Comparison of ENCODE assay signal across 8 cellular contexts in genomic region chr17:2070241-2071023, GRCh38. TPM values are rescaled to one million over a fixed set of nuclear protein-coding genes. Genes with fewer than 3 reads are reported as not detected.
DNase-seq lines count a peak whose midpoint lies in the region; ATAC-seq and TF ChIP-seq lines count a peak whose summit lies in the region.

No MANE protein-coding gene starts in this region.

- 90 to 92% methylated on average over 9 to 13 of the region's 13 CpGs for WGBS in endodermal cell (ENCODE audit: insufficient coverage in 1 of 2, insufficient read length in 1 of 2), 2 experiments
- 88% methylated on average over 12 of the region's 13 CpGs for WGBS in mammary epithelial cell (ENCODE audit: low coverage, missing lambda C conversion rate)

- peak; percentile 92 for DNase-seq in endodermal cell
- DNase-seq in stimulated activated CD8-positive, alpha-beta memory T cell treated with anti-CD3 and anti-CD28 coated beads, Interleukin-4, amount 100 ng/mL, for 24 hours (ENCODE audit: low read depth), result peak; percentile 46
- DNase-seq in NK-92 (lab: John Stamatoyannopoulos, UW; ENCODE audit: unreplicated experiment), result no peak
- no peak for DNase-seq in chondrocyte (ENCODE audit: low spot score)
- no peak for DNase-seq in mammary epithelial cell

- in situ Hi-C loops in mammary epithelial cell (cut with MboI; ENCODE audit: low sequenced_read_pairs in 2 of 2), result no loop called here

- H3K9me3 Mint-ChIP-seq in endodermal cell (no peaks in the 10 kb centered on the region), chondrocyte (ENCODE audit: low read depth) (no peaks in the 10 kb centered on the region)

- H3K9ac ChIP-seq in endodermal cell (ENCODE audit: extremely low read depth, low read length, poor library complexity, severe bottlenecking) (no peak overlapping the region), mammary epithelial cell (ENCODE audit: insufficient read depth, low read length) (no peak overlapping the region)

- TF ChIP-seq POLR2A in GM18505 (IDR thresholded peaks at IDR 0.05; ENCODE audit: borderline replicate concordance, extremely low read depth, insufficient read depth, insufficient read length), result peak; percentile 41

- H3K27ac ChIP-seq in KOPT-K1 (ENCODE audit: low read depth, low read length, poor library complexity, severe bottlenecking), result peak overlapping the region; percentile 93
- no peak overlapping the region for H3K27ac ChIP-seq in endodermal cell (ENCODE audit: low read depth, low read length)
- no peak overlapping the region for H3K27ac ChIP-seq in mammary epithelial cell (ENCODE audit: insufficient read depth, low read depth, low read length)

- TF ChIP-seq CTCF in endodermal cell (conservative IDR thresholded peaks at IDR 0.05) (peak; percentile 57), chondrocyte (IDR thresholded peaks at IDR 0.05) (no peak), mammary epithelial cell (conservative IDR thresholded peaks at IDR 0.05 in 1 of 2, IDR thresholded peaks at IDR 0.05 in 1 of 2; ENCODE audit: extremely low read depth in 1 of 2, insufficient read depth in 1 of 2, low read depth in 1 of 2, low read length in 2 of 2) (no peak)

- H3K4me3 ChIP-seq in endodermal cell (ENCODE audit: low read length) (no peak overlapping the region), mammary epithelial cell (replicated peaks in 1 of 3; ENCODE audit: insufficient read depth in 1 of 3, low read depth in 2 of 3, low read length in 3 of 3) (no peak overlapping the region)

- H3K4me1 Mint-ChIP-seq in endodermal cell (no peaks in the 10 kb centered on the region), chondrocyte (ENCODE audit: low read depth) (peaks cover 61% of the 10 kb centered on the region)

- H3K36me3 ChIP-seq in KOPT-K1 (ENCODE audit: insufficient read depth, low read length), result peaks cover 54% of the 10 kb centered on the region
- peaks cover 79% of the 10 kb centered on the region for H3K36me3 ChIP-seq in endodermal cell (ENCODE audit: control insufficient read depth, insufficient read depth, low read length)
- H3K36me3 ChIP-seq in mammary epithelial cell (ENCODE audit: insufficient read depth, low read length), result no peaks in the 10 kb centered on the region

- H3K27me3 Mint-ChIP-seq in endodermal cell (ENCODE audit: insufficient read depth) (no peaks in the 10 kb centered on the region), chondrocyte (ENCODE audit: low read depth) (no peaks in the 10 kb centered on the region)

- no peaks in the 10 kb centered on the region for H4K20me1 ChIP-seq in mammary epithelial cell (ENCODE audit: insufficient read depth, low read length)

- no peak overlapping the region for H2AFZ ChIP-seq in mammary epithelial cell (ENCODE audit: low read depth, low read length)

- BruUV-seq in mammary epithelial cell (replicated peaks; lab: Mats Ljungman, UMichigan), result no TSS peak

- peak; percentile 71 for ATAC-seq in GM18505 (IDR thresholded peaks at IDR 0.05; ENCODE audit: unreplicated experiment)
- ATAC-seq in GM21723 (IDR thresholded peaks at IDR 0.05; ENCODE audit: unreplicated experiment), result peak; percentile 72

- peaks cover 45% of the 10 kb centered on the region for H3K36me3 Mint-ChIP-seq in endodermal cell (ENCODE audit: low read depth)
- peaks cover 8% of the 10 kb centered on the region for H3K36me3 Mint-ChIP-seq in chondrocyte (ENCODE audit: low read depth)

- no peaks in the 10 kb centered on the region for H3K79me2 ChIP-seq in mammary epithelial cell (ENCODE audit: insufficient read depth, low read length)

- H3K4me3 Mint-ChIP-seq in endodermal cell (no peak overlapping the region), chondrocyte (ENCODE audit: unreplicated experiment) (no peak overlapping the region)

- intact Hi-C loops in mammary epithelial cell (cut with micrococcal nuclease), result no loop called here

- dilution Hi-C loops in mammary epithelial cell (cut with HindIII; ENCODE audit: low sequenced_read_pairs), result no loop called here

- H3K27me3 ChIP-seq in endodermal cell (ENCODE audit: control insufficient read depth, insufficient read depth, low read length, poor library complexity, severe bottlenecking), result no peaks in the 10 kb centered on the region
- H3K27me3 ChIP-seq in mammary epithelial cell (ENCODE audit: insufficient read depth, low read length), result no peaks in the 10 kb centered on the region

- H3K9me3 ChIP-seq in KOPT-K1 (ENCODE audit: insufficient read depth, low read length, poor library complexity, severe bottlenecking) (no peaks in the 10 kb centered on the region), endodermal cell (ENCODE audit: control insufficient read depth, low read length) (no peaks in the 10 kb centered on the region), mammary epithelial cell (replicated peaks; ENCODE audit: insufficient read depth, low read length) (no peaks in the 10 kb centered on the region)

- H3K4me1 ChIP-seq in endodermal cell (ENCODE audit: control insufficient read depth, insufficient read depth, low read length) (peaks cover under 1% of the 10 kb centered on the region), mammary epithelial cell (ENCODE audit: insufficient read depth, low read length) (peaks cover 8% of the 10 kb centered on the region)

- CTCF ChIA-PET in mammary epithelial cell (lab: Charles Lee; ENCODE audit: low non-redundant PET), result no interaction called here

- no peak overlapping the region for H3K4me2 ChIP-seq in mammary epithelial cell (ENCODE audit: insufficient read depth, low read depth, low read length)

- H3K27ac Mint-ChIP-seq in endodermal cell (no peak overlapping the region), chondrocyte (ENCODE audit: unreplicated experiment) (no peak overlapping the region)

RNA-seq across cellular contexts. Expression of gene HIC1, which starts 15.5 kb away (rescaled TPM):
- total RNA-seq in endodermal cell (under 1 TPM; 0.13 to 0.57 TPM), chondrocyte (3.3 to 9.0 TPM (median 8.8 TPM) in 3 replicates), mammary epithelial cell (1 to 10 TPM in 1 of 2 donors, under 1 TPM in 1; 0.67 to 1.3 TPM)
- polyA plus RNA-seq in endodermal cell (2013, experiment 1 of 2), result 0.64 TPM
- 0.21 TPM for polyA plus RNA-seq in endodermal cell (2013, experiment 2 of 2)
- 0.20 TPM for polyA plus RNA-seq in mammary epithelial cell
- not detected for polyA minus RNA-seq in mammary epithelial cell

RNA-seq across cellular contexts. Expression of gene OVCA2, which starts 28.6 kb away (rescaled TPM):
- 10 to 100 TPM; 19.8 to 27.5 TPM for total RNA-seq in endodermal cell
- 24.3 TPM for polyA plus RNA-seq in endodermal cell (2013, experiment 1 of 2)
- 24.8 TPM for polyA plus RNA-seq in endodermal cell (2013, experiment 2 of 2)
- 26.6 to 30.2 TPM (median 30.1 TPM) in 3 replicates for total RNA-seq in chondrocyte
- 10 to 100 TPM; 44.1 to 65.7 TPM for total RNA-seq in mammary epithelial cell
- polyA plus RNA-seq in mammary epithelial cell, result 68.4 TPM
- 28.3 TPM for polyA minus RNA-seq in mammary epithelial cell

RNA-seq across cellular contexts. Expression of gene DPH1, which starts 40.5 kb away (rescaled TPM):
- total RNA-seq in endodermal cell (10 to 100 TPM; 31.1 to 48.3 TPM), chondrocyte (29.4 to 43.1 TPM (median 31.3 TPM) in 3 replicates), mammary epithelial cell (10 to 100 TPM; 29.0 to 36.2 TPM)
- polyA plus RNA-seq in endodermal cell (2013, experiment 1 of 2), result 34.4 TPM
- polyA plus RNA-seq in endodermal cell (2013, experiment 2 of 2), result 26.5 TPM
- polyA plus RNA-seq in mammary epithelial cell, result 27.4 TPM
- 64.4 TPM for polyA minus RNA-seq in mammary epithelial cell

RNA-seq across cellular contexts. Expression of gene RTN4RL1, which starts 45.3 kb away (rescaled TPM):
- total RNA-seq in endodermal cell (10 to 100 TPM; 18.2 to 19.6 TPM), chondrocyte (0.47 to 0.95 TPM (median 0.68 TPM) in 3 replicates), mammary epithelial cell (1 to 10 TPM in 1 of 2 donors, under 1 TPM in 1; under 0.01 to 5.7 TPM)
- polyA plus RNA-seq in endodermal cell (2013, experiment 1 of 2), result 5.4 TPM
- polyA plus RNA-seq in endodermal cell (2013, experiment 2 of 2), result 7.7 TPM
- 2.5 TPM for polyA plus RNA-seq in mammary epithelial cell
- 1.6 TPM for polyA minus RNA-seq in mammary epithelial cell

Comparison
In these comparisons a context has a peak if more than half of its experiments do, and no peak if none do; other contexts are left out.
1. DNase-seq: peak in endodermal cell (single experiment) and stimulated activated CD8-positive, alpha-beta memory T cell treated with anti-CD3 and anti-CD28 coated beads, Interleukin-4, amount 100 ng/mL, for 24 hours (single experiment); none in NK-92 (single experiment), chondrocyte (single experiment) and mammary epithelial cell (single experiment).